In genomic region chr17:20284575-20284974, GRCh38 we compare ENCODE assay signal across 30 cellular contexts.
DNase-seq lines count a peak whose midpoint lies in the region; ATAC-seq, FAIRE-seq and TF ChIP-seq lines count a peak whose summit lies in the region.
"Had no signal": no experiment of that assay in that cellular context is flagged by ENCODE, and none has a peak within 500 bp of the region (broad histone marks: within the 10 kb centered on the region; RNA-seq: fewer than 3 reads in every experiment).

No MANE protein-coding gene starts in this region.

- no peak overlapping the region for H3K9ac ChIP-seq in mesenchymal stem cell (ENCODE audit: low read length)

- peaks cover 0 to 30% of the 10 kb centered on the region in 2 experiments for H3K36me3 ChIP-seq in mesenchymal stem cell (ENCODE audit: control insufficient read depth in 1 of 2, insufficient read depth in 2 of 2, low read depth in 1 of 2, low read length in 2 of 2)
- H3K36me3 ChIP-seq: ascending aorta, BE2C, thoracic aorta had no signal

- H3K27me3 ChIP-seq in mesenchymal stem cell (ENCODE audit: control insufficient read depth in 1 of 2, insufficient read depth in 1 of 2, low read length in 2 of 2) = no peaks in the 10 kb centered on the region
- H3K27me3 ChIP-seq: ascending aorta, BE2C, left lung had no signal

- H3K4me1 Mint-ChIP-seq in chondrocyte (ENCODE audit: low read depth) = peaks cover 35% of the 10 kb centered on the region
- H3K4me1 Mint-ChIP-seq: naive B cell had no signal

- no peaks in the 10 kb centered on the region for H3K27me3 Mint-ChIP-seq in chondrocyte (ENCODE audit: low read depth)
- H3K27me3 Mint-ChIP-seq: naive B cell had no signal

- H3K36me3 Mint-ChIP-seq in chondrocyte (ENCODE audit: low read depth) = peaks cover 20% of the 10 kb centered on the region
- H3K36me3 Mint-ChIP-seq: CD8-positive, alpha-beta T cell had no signal

- peaks cover 6% of the 10 kb centered on the region for H3K9me3 Mint-ChIP-seq in chondrocyte (ENCODE audit: low read depth)
- H3K9me3 Mint-ChIP-seq: CD8-positive, alpha-beta T cell had no signal

- FAIRE-seq in frontal cortex (lab: Jason Lieb, UNC) (no peak), HTR-8/SVneo (lab: Jason Lieb, UNC) (no peak)
- FAIRE-seq: H1, islet of Langerhans, K562, small intestine had no signal

- no peaks in the 10 kb centered on the region for H3K9me3 ChIP-seq in mesenchymal stem cell (ENCODE audit: control insufficient read depth, low read length)
- H3K9me3 ChIP-seq: ascending aorta, BE2C, left lung, thoracic aorta had no signal

- no peak overlapping the region for H2BK120ac ChIP-seq in mesenchymal stem cell (ENCODE audit: low read depth, low read length)

- no peak overlapping the region for H3K18ac ChIP-seq in mesenchymal stem cell (ENCODE audit: low read depth in 1 of 2, low read length in 2 of 2)

- no peak overlapping the region for H2AFZ ChIP-seq in mesenchymal stem cell (ENCODE audit: low read depth, low read length)

- peak; percentile 76 for ATAC-seq in sciatic nerve
- ATAC-seq: CD8-positive, alpha-beta T cell; K562; left lung; PC-3; stimulated activated naive CD8-positive, alpha-beta T cell treated with anti-CD3 and anti-CD28 coated beads, Interleukin-15, Interleukin-2, amounts not matched to agents 100 U/mL and 50 U/mL, for 24 hours had no signal

- peaks cover 7% of the 10 kb centered on the region for H3K79me1 ChIP-seq in mesenchymal stem cell (replicated peaks; ENCODE audit: low read length, poor library complexity, severe bottlenecking)

- peak overlapping the region; percentile 54 for H3K4me2 ChIP-seq in mesenchymal stem cell (ENCODE audit: low read length, poor library complexity, severe bottlenecking)

- no peak overlapping the region for H2BK12ac ChIP-seq in mesenchymal stem cell (ENCODE audit: low read length in 2 of 2)

- no peak overlapping the region for H3K4me3 ChIP-seq in mesenchymal stem cell (ENCODE audit: insufficient read depth in 1 of 2, low read depth in 1 of 2, low read length in 2 of 2)
- H3K4me3 ChIP-seq: ascending aorta, K562, left lung, thoracic aorta had no signal

- peaks cover 27% of the 10 kb centered on the region for H3K4me1 ChIP-seq in mesenchymal stem cell (ENCODE audit: control insufficient read depth, insufficient read depth, low read depth, low read length)
- H3K4me1 ChIP-seq: BE2C had no signal

- H3K27ac ChIP-seq in mesenchymal stem cell (ENCODE audit: low read length, poor library complexity, severe bottlenecking) = peak overlapping the region; percentile 79
- H3K27ac ChIP-seq: ascending aorta, left lung, thoracic aorta had no signal

- H3K14ac ChIP-seq in mesenchymal stem cell (ENCODE audit: low read length in 2 of 2) = no peak overlapping the region

- H2BK15ac ChIP-seq in mesenchymal stem cell (ENCODE audit: low read depth, poor library complexity, severe bottlenecking) = no peak overlapping the region

- H4K91ac ChIP-seq in mesenchymal stem cell (ENCODE audit: low read length) = no peak overlapping the region

- H2BK5ac ChIP-seq in mesenchymal stem cell (ENCODE audit: low read depth, low read length, poor library complexity, severe bottlenecking) = no peak overlapping the region

- no peak overlapping the region for H4K8ac ChIP-seq in mesenchymal stem cell (ENCODE audit: low read length)

- intact Hi-C loops in sciatic nerve (cut with DNase I) = no loop called here

- peak overlapping the region; percentile 75 for H3K27ac Mint-ChIP-seq in chondrocyte (ENCODE audit: unreplicated experiment)
- H3K27ac Mint-ChIP-seq: activated naive CD8-positive, alpha-beta T cell treated with anti-CD3 and anti-CD28 coated beads, Interleukin-2, amount 10 ng/mL, durations not matched to agents 7 days and 5 days; CD8-positive, alpha-beta T cell; naive B cell had no signal

- peak; percentile 37 for DNase-seq in NCI-H69 (lab: John Stamatoyannopoulos, UW)
- DNase-seq in chondrocyte (ENCODE audit: low spot score) = no peak
- DNase-seq in mesenchymal stem cell = no peak
- no peak for DNase-seq in sciatic nerve (ENCODE audit: low spot score)
- no peak for DNase-seq in frontal cortex (ENCODE audit: low spot score in 2 of 2)
- no peak for DNase-seq in HTR-8/SVneo (ENCODE audit: insufficient read length, low spot score)
- no peak for DNase-seq in EL
- DNase-seq in kidney glomerular epithelial cell (lab: John Stamatoyannopoulos, UW) = no peak
- DNase-seq: activated CD4-positive, alpha-beta T cell treated with anti-CD3 and anti-CD28 coated beads, Interleukin-2, amount 50 U/mL, for 48 hours; activated CD4-positive, CD25-positive, alpha-beta regulatory T cell treated with anti-CD3 and anti-CD28 coated beads, Interleukin-2, amount 50 U/mL, for 72 hours; activated gamma-delta T cell treated with Interleukin-2 at 50 U/mL for 16 hours; activated naive CD8-positive, alpha-beta T cell treated with anti-CD3 and anti-CD28 coated beads, Interleukin-2, amount 10 ng/mL, durations not matched to agents 7 days and 5 days; activated T-cell treated with anti-CD3 and anti-CD28 coated beads, Interleukin-2, amount 50 U/mL, for 48 hours; BE2C; CD8-positive, alpha-beta T cell; central memory CD4-positive, alpha-beta T cell; left lung; naive B cell; NCI-H1105 treated with DMSO at 0.1 percent for 48 hours; NCI-H2029; PC-3; small intestine; stimulated activated CD4-positive, alpha-beta T cell treated with anti-CD3 and anti-CD28 coated beads, Interleukin-2, amount 100 ng/mL, for 24 hours; stimulated activated naive CD8-positive, alpha-beta T cell treated with anti-CD3 and anti-CD28 coated beads, Interleukin-15, Interleukin-2, amounts not matched to agents 100 U/mL and 50 U/mL, for 24 hours; T-helper 2 cell had no signal

- no peak overlapping the region for H3K4me3 Mint-ChIP-seq in chondrocyte (ENCODE audit: unreplicated experiment)
- H3K4me3 Mint-ChIP-seq: activated naive CD8-positive, alpha-beta T cell treated with anti-CD3 and anti-CD28 coated beads, Interleukin-2, amount 10 ng/mL, durations not matched to agents 7 days and 5 days; CD8-positive, alpha-beta T cell; naive B cell had no signal

- TF ChIP-seq CTCF in chondrocyte (IDR thresholded peaks at IDR 0.05) = no peak

- H3K23ac ChIP-seq in mesenchymal stem cell (ENCODE audit: low read length in 2 of 2) = no peak overlapping the region

- no peak overlapping the region for H2AK5ac ChIP-seq in mesenchymal stem cell (ENCODE audit: low read length, severe bottlenecking)

- H3K4ac ChIP-seq in mesenchymal stem cell (ENCODE audit: low read depth in 1 of 2, low read length in 2 of 2) = no peak overlapping the region
